Comparison of ENCODE assay signal across 9 cellular contexts in genomic region chr17:78414178-78415162, GRCh38. TPM values are rescaled to one million over a fixed set of nuclear protein-coding genes. Genes with fewer than 3 reads are reported as not detected.
DNase-seq lines count a peak whose midpoint lies in the region; ATAC-seq, FAIRE-seq and TF ChIP-seq lines count a peak whose summit lies in the region.
"Had no signal": no experiment of that assay in that cellular context is flagged by ENCODE, and none has a peak within 500 bp of the region (broad histone marks: within the 10 kb centered on the region; RNA-seq: fewer than 3 reads in every experiment).

No MANE protein-coding gene starts in this region.

- intact Hi-C loops in CD14-positive monocyte (cut with micrococcal nuclease) (loop anchor here in 1 of 2 donors (5.0 kb wide), 1 partner anchor 127 kb away; no protein-coding TSS in a partner anchor), OCI-LY7 (cut with micrococcal nuclease; ENCODE audit: unreplicated experiment) (no loop called here)

- H3K27me3 Mint-ChIP-seq in CD14-positive monocyte (ENCODE audit: low read depth in 3 of 3): no peaks in the 10 kb centered on the region

- H3K4me3 Mint-ChIP-seq in CD14-positive monocyte: peak overlapping the region; percentile 20 to 57

- peak overlapping the region; percentile 72 for H3K27ac ChIP-seq in effector memory CD4-positive, alpha-beta T cell (ENCODE audit: insufficient read depth, low read length, poor library complexity, severe bottlenecking)
- H3K27ac ChIP-seq in small intestine (ENCODE audit: low read depth in 1 of 2, low read length in 1 of 2) (peak overlapping the region; percentile 27 to 42), OCI-LY7 (ENCODE audit: low read depth, low read length, poor library complexity, severe bottlenecking) (no peak overlapping the region)

- peaks cover 0 to 4% (median 0%) of the 10 kb centered on the region in 7 donors for H3K9me3 Mint-ChIP-seq in CD14-positive monocyte

- TF ChIP-seq CTCF in CD14-positive monocyte (IDR thresholded peaks at IDR 0.05): no peak
- TF ChIP-seq CTCF in OCI-LY7 (conservative IDR thresholded peaks at IDR 0.05; ENCODE audit: low read length): no peak

- H2AFZ ChIP-seq in OCI-LY7 (ENCODE audit: low read length): no peak overlapping the region

- ATAC-seq in HG03139 (IDR thresholded peaks at IDR 0.05; ENCODE audit: unreplicated experiment): no peak
- no peak for ATAC-seq in HG02642 (IDR thresholded peaks at IDR 0.05; ENCODE audit: poor library complexity, unreplicated experiment)

- H3K36me3 Mint-ChIP-seq in CD14-positive monocyte: peaks cover 72 to 89% of the 10 kb centered on the region in 2 donors

- H3K36me3 ChIP-seq in effector memory CD4-positive, alpha-beta T cell (ENCODE audit: control insufficient read depth, insufficient read depth, low read length): peaks cover 14% of the 10 kb centered on the region
- H3K36me3 ChIP-seq in small intestine (ENCODE audit: control insufficient read depth in 2 of 2, insufficient read depth in 2 of 2, low read length in 2 of 2): no peaks in the 10 kb centered on the region
- peaks cover 37% of the 10 kb centered on the region for H3K36me3 ChIP-seq in OCI-LY7 (ENCODE audit: insufficient read depth, low read length)

- no peak overlapping the region for H3K4me2 ChIP-seq in OCI-LY7 (ENCODE audit: low read length)

- no peaks in the 10 kb centered on the region for H3K27me3 ChIP-seq in effector memory CD4-positive, alpha-beta T cell (replicated peaks; ENCODE audit: control insufficient read depth, insufficient read depth, low read length, poor library complexity, severe bottlenecking)
- no peaks in the 10 kb centered on the region for H3K27me3 ChIP-seq in small intestine (ENCODE audit: control insufficient read depth in 2 of 2, insufficient read depth in 2 of 2, low read length in 2 of 2)
- H3K27me3 ChIP-seq: BE2C had no signal

- POLR2A ChIA-PET in OCI-LY7 (lab: Charles Lee): no interaction called here

- no peaks in the 10 kb centered on the region for H3K9me2 ChIP-seq in OCI-LY7 (ENCODE audit: insufficient read depth, low read length)

- no peak for DNase-seq in CD14-positive monocyte (ENCODE audit: low spot score)
- DNase-seq in activated CD4-positive, alpha-beta T cell treated with anti-CD3 and anti-CD28 coated beads, Interleukin-2, amount 50 U/mL, for 48 hours: peak; percentile 56 to 61
- DNase-seq in effector memory CD4-positive, alpha-beta T cell: peak; percentile 15 to 45 (median 19)
- no peak for DNase-seq in small intestine
- DNase-seq in NCI-H2107 (lab: John Stamatoyannopoulos, UW): no peak
- DNase-seq in OCI-LY7 (ENCODE audit: low spot score): no peak
- DNase-seq: BE2C had no signal

- no TSS peak for BruUV-seq in OCI-LY7 (replicated peaks; lab: Mats Ljungman, UMichigan)

- H3K4me1 Mint-ChIP-seq in CD14-positive monocyte: peaks cover 73% of the 10 kb centered on the region

- peaks cover 29% of the 10 kb centered on the region for H3K4me1 ChIP-seq in effector memory CD4-positive, alpha-beta T cell (ENCODE audit: control insufficient read depth, insufficient read depth, low read length, poor library complexity, severe bottlenecking)
- H3K4me1 ChIP-seq in small intestine (ENCODE audit: control insufficient read depth in 2 of 2, insufficient read depth in 1 of 2, low read depth in 1 of 2, low read length in 1 of 2) (peaks cover 7 to 36% of the 10 kb centered on the region in 2 donors), OCI-LY7 (ENCODE audit: insufficient read depth, low read length, poor library complexity, severe bottlenecking) (peaks cover 4% of the 10 kb centered on the region)

- no peak for FAIRE-seq in small intestine (lab: Jason Lieb, UNC)

- H3K79me2 ChIP-seq in OCI-LY7 (ENCODE audit: insufficient read depth, low read depth, low read length): no peaks in the 10 kb centered on the region

- H3K4me3 ChIP-seq in effector memory CD4-positive, alpha-beta T cell (ENCODE audit: insufficient read depth, low read depth, low read length, poor library complexity, severe bottlenecking): peak overlapping the region; percentile 2
- H3K4me3 ChIP-seq in small intestine (ENCODE audit: low read depth in 1 of 2, low read length in 2 of 2) (no peak overlapping the region), OCI-LY7 (ENCODE audit: low read depth, low read length, poor library complexity, severe bottlenecking) (no peak overlapping the region)

- WGBS in small intestine, 3 donors: 69 to 83% (median 74%) methylated on average over 34 of the region's 34 CpGs

- H3K9me3 ChIP-seq in effector memory CD4-positive, alpha-beta T cell (ENCODE audit: control insufficient read depth, low read length): no peaks in the 10 kb centered on the region
- H3K9me3 ChIP-seq in small intestine (ENCODE audit: control insufficient read depth, low read depth): no peaks in the 10 kb centered on the region
- H3K9me3 ChIP-seq in OCI-LY7 (ENCODE audit: low read length): no peaks in the 10 kb centered on the region
- H3K9me3 ChIP-seq: BE2C had no signal

- H3K27ac Mint-ChIP-seq in CD14-positive monocyte: peak overlapping the region; percentile 99 to 100 (median 99)

- no peaks in the 10 kb centered on the region for H4K20me1 ChIP-seq in OCI-LY7 (ENCODE audit: insufficient read depth, low read length)

- CTCF ChIA-PET in OCI-LY7 (lab: Charles Lee; ENCODE audit: unreplicated experiment): no interaction called here

RNA-seq across cellular contexts. Expression of gene PGS1, which starts 36.0 kb away (rescaled TPM):
- polyA plus RNA-seq in CD14-positive monocyte (10 to 100 TPM; 26.0 to 28.0 TPM), small intestine (10 to 100 TPM; 14.9 to 24.9 (median 16.1) TPM)
- total RNA-seq in OCI-LY7 (2014; rRNA removed; shearing (Covaris generic)): 59.6 and 67.3 TPM in 2 replicates
- 61.3 and 68.2 TPM in 2 replicates for total RNA-seq in OCI-LY7 (2022)

RNA-seq across cellular contexts. Expression of gene SOCS3, which starts 54.6 kb away (rescaled TPM):
- 100 to 1,000 TPM; 123 to 144 TPM for polyA plus RNA-seq in CD14-positive monocyte
- 10 to 100 TPM in 1 of 3 donors, 1 to 10 TPM in 2; 3.4 to 67.3 (median 6.5) TPM for polyA plus RNA-seq in small intestine
- total RNA-seq in OCI-LY7 (2014; rRNA removed; shearing (Covaris generic)): not detected in 2 replicates
- not detected in 2 replicates for total RNA-seq in OCI-LY7 (2022)

Comparison
In these comparisons a context has a peak if more than half of its experiments do, and no peak if none do; other contexts are left out.
1. DNase-seq: peak in activated CD4-positive, alpha-beta T cell treated with anti-CD3 and anti-CD28 coated beads, Interleukin-2, amount 50 U/mL, for 48 hours (2 of 2) and effector memory CD4-positive, alpha-beta T cell (3 of 3); none in CD14-positive monocyte (single experiment), small intestine (single experiment), NCI-H2107 (single experiment) and OCI-LY7 (single experiment).